In genomic region chr13:50420720-50421456, GRCh38 we compare ENCODE assay signal across 3 cellular contexts.
TF ChIP-seq lines count a peak whose summit lies in the region.

No MANE protein-coding gene starts in this region.

TF ChIP-seq in SK-N-SH, 30 proteins besides CTCF, POLR2A, EP300 and RAD21 (continued from another document):
- TF ChIP-seq REST (IDR thresholded peaks at IDR 0.05; ENCODE audit: low read depth, low read length) = no peak
- TF ChIP-seq TEAD4 (IDR thresholded peaks at IDR 0.05; ENCODE audit: borderline replicate concordance, insufficient read depth) = no peak
- no peak for TF ChIP-seq FOXJ3 (CRISPR knock-in tag; IDR thresholded peaks at IDR 0.05)
- no peak for TF ChIP-seq FOSL2 (IDR thresholded peaks at IDR 0.05; ENCODE audit: borderline replicate concordance, low read depth)
- TF ChIP-seq SIN3A (IDR thresholded peaks at IDR 0.05; ENCODE audit: borderline replicate concordance, low read depth, low read length) = no peak

TF ChIP-seq in HEK293T, 16 proteins besides CTCF, POLR2A, EP300 and RAD21 (continued from another document):
- TF ChIP-seq PKNOX1 (IDR thresholded peaks at IDR 0.05) = no peak

TF ChIP-seq in WTC11, 78 proteins besides CTCF, POLR2A, EP300 and RAD21 (continued from another document):
- TF ChIP-seq AFF4 (CRISPR knock-in tag; IDR thresholded peaks at IDR 0.05; ENCODE audit: borderline replicate concordance) = no peak
- no peak for TF ChIP-seq ZBTB21 (CRISPR knock-in tag; IDR thresholded peaks at IDR 0.05; ENCODE audit: borderline replicate concordance)
- TF ChIP-seq NR1H2 (CRISPR knock-in tag; IDR thresholded peaks at IDR 0.05) = no peak
- TF ChIP-seq CREM (CRISPR knock-in tag; IDR thresholded peaks at IDR 0.05) = no peak
- no peak for TF ChIP-seq HMGXB4 (CRISPR knock-in tag; IDR thresholded peaks at IDR 0.05)
- no peak for TF ChIP-seq ESRRA (CRISPR knock-in tag; IDR thresholded peaks at IDR 0.05; ENCODE audit: borderline replicate concordance)
- TF ChIP-seq RORB (CRISPR knock-in tag; IDR thresholded peaks at IDR 0.05) = no peak
- no peak for TF ChIP-seq ZNF532 (CRISPR knock-in tag; IDR thresholded peaks at IDR 0.05; ENCODE audit: borderline replicate concordance)
- TF ChIP-seq FOXP1 (CRISPR knock-in tag; IDR thresholded peaks at IDR 0.05; ENCODE audit: borderline replicate concordance) = no peak
- no peak for TF ChIP-seq ATF3 (CRISPR knock-in tag; conservative IDR thresholded peaks at IDR 0.05)
- no peak for TF ChIP-seq STAT6 (CRISPR knock-in tag; conservative IDR thresholded peaks at IDR 0.05; ENCODE audit: low read depth)
- no peak for TF ChIP-seq AR (CRISPR knock-in tag; IDR thresholded peaks at IDR 0.05)
TF ChIP-seq in WTC11: peak in this region for 0.
